8 cellular contexts compared by ENCODE assay signal in the genomic region with DNA sequence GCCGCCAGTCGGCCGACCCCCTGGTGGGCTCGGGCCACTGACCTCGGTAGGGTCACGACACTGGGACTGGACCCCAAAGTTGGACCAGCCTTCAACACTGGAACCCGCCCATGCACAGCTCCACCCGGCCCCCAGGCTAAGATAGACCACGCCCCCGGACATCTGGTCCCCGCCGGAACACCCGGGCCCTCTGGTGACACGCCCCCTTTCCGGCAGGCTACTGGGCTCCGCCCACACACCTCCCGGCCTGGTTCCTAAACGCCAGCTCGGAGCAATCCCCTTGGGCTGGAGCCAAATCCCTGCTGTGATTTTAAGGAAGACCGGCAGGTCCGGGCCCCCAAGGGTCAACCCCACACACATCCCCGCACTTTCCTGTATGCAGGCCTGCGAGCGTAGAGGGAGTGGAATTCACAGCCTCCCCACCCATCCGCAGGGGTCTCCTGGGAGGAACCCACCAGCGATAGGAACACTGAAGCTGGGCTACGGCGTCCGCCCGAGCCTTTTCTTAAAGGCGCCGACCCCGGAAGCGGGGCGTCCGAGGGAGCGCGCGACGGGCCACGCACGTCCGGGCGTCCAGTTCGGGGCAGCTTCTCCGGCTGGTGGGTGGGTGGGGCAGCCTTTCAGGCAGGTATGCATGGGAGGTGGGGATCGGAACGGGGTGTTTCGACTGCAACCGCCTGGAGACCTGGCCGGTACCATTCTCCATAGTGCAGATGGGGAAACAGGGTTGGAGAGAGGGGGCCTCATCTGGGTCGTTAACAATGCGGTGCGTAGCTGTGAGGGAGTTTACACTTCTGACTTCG.
DNase-seq lines count a peak whose midpoint lies in the region; ATAC-seq and TF ChIP-seq lines count a peak whose summit lies in the region.

A gene with protein sequence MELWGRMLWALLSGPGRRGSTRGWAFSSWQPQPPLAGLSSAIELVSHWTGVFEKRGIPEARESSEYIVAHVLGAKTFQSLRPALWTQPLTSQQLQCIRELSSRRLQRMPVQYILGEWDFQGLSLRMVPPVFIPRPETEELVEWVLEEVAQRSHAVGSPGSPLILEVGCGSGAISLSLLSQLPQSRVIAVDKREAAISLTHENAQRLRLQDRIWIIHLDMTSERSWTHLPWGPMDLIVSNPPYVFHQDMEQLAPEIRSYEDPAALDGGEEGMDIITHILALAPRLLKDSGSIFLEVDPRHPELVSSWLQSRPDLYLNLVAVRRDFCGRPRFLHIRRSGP (plus strand): TSS at position 576 of the 803 bp plus-strand sequence. CDS start 1,583 bp downstream, outside the sequence.

- no peak for TF ChIP-seq CTCF in AG09309 (IDR thresholded peaks at IDR 0.05; ENCODE audit: control insufficient read depth, insufficient read depth, low read depth, low read length, missing control alignments)

- peak; percentile 75 for DNase-seq in AG09309 (ENCODE audit: low read depth)
- DNase-seq in NCI-H446 treated with DMSO at 0.1 percent for 48 hours (lab: John Stamatoyannopoulos, UW), result peak; percentile 68
- DNase-seq in activated CD4-positive, CD25-positive, alpha-beta regulatory T cell treated with anti-CD3 and anti-CD28 coated beads, Interleukin-2, amount 50 U/mL, for 72 hours, result peak; percentile 92
- peak; percentile 11 to 23 for DNase-seq in cerebellar nuclear complex (lab: John Stamatoyannopoulos, UW)
- peak; percentile 96 for DNase-seq in islet precursor cell
- peak; percentile 94 to 96 (median 94) for DNase-seq in stimulated activated CD4-positive, alpha-beta T cell treated with anti-CD3 and anti-CD28 coated beads, Interleukin-12 subunit alpha, Interleukin-12 subunit beta, amount 100 ng/mL, for 48 hours (ENCODE audit: low read depth in 2 of 3, low spot score in 1 of 3)

- H3K4me3 ChIP-seq in AG09309 (ENCODE audit: control insufficient read depth, low read depth, low read length), result peak within 1 kb of the TSS; percentile 89

- peak; percentile 60 for ATAC-seq in GM19023 (IDR thresholded peaks at IDR 0.05; ENCODE audit: unreplicated experiment)
- peak; percentile 63 for ATAC-seq in HG03280 (IDR thresholded peaks at IDR 0.05; ENCODE audit: unreplicated experiment)

Comparison
In these comparisons a context has a peak if more than half of its experiments do, and no peak if none do; other contexts are left out.
1. Peak in every context shown above with its lines: DNase-seq, ATAC-seq and H3K4me3 ChIP-seq.
2. DNase-seq: peak in every context shown above with its lines; median percentile 96 in islet precursor cell; 94 in stimulated activated CD4-positive, alpha-beta T cell treated with anti-CD3 and anti-CD28 coated beads, Interleukin-12 subunit alpha, Interleukin-12 subunit beta, amount 100 ng/mL, for 48 hours; 92 in activated CD4-positive, CD25-positive, alpha-beta regulatory T cell treated with anti-CD3 and anti-CD28 coated beads, Interleukin-2, amount 50 U/mL, for 72 hours; 75 in AG09309; 68 in NCI-H446 treated with DMSO at 0.1 percent for 48 hours; 17 in cerebellar nuclear complex.